Comparison of ENCODE assay signal across 8 cellular contexts in genomic region chr7:19122018-19122588, GRCh38. TPM values are rescaled to one million over a fixed set of nuclear protein-coding genes. Genes with fewer than 3 reads are reported as not detected.
DNase-seq lines count a peak whose midpoint lies in the region; ATAC-seq and TF ChIP-seq lines count a peak whose summit lies in the region.

No MANE protein-coding gene starts in this region.

- H3K4me3 ChIP-seq in AG04450 (ENCODE audit: low read depth, low read length) (no peak overlapping the region), HFF-Myc (replicated peaks; ENCODE audit: low read depth, low read length) (no peak overlapping the region), RWPE2 (ENCODE audit: severe bottlenecking) (no peak overlapping the region), foreskin fibroblast (ENCODE audit: low read depth in 1 of 2, low read length in 2 of 2) (peak overlapping the region in 1 of 2 donors; percentile 63)

- no peaks in the 10 kb centered on the region for H3K36me3 ChIP-seq in RWPE2 (ENCODE audit: low read depth)

- ATAC-seq in RWPE2 (ENCODE audit: low read depth) (no peak), HG03135 (IDR thresholded peaks at IDR 0.05; ENCODE audit: unreplicated experiment) (no peak), GM19452 (IDR thresholded peaks at IDR 0.05; ENCODE audit: unreplicated experiment) (no peak)

- TF ChIP-seq CTCF in AG04450 (IDR thresholded peaks at IDR 0.05; ENCODE audit: low read depth, low read length) (peak; percentile 94), HFF-Myc (IDR thresholded peaks at IDR 0.05; ENCODE audit: low read depth, low read length, missing control alignments) (peak; percentile 71), RWPE2 (IDR thresholded peaks at IDR 0.05; ENCODE audit: poor library complexity, severe bottlenecking) (peak; percentile 97), foreskin fibroblast (IDR thresholded peaks at IDR 0.05; ENCODE audit: low read depth, low read length) (peak; percentile 85)

- no peaks in the 10 kb centered on the region for H3K4me1 ChIP-seq in RWPE2 (ENCODE audit: insufficient read depth, poor library complexity, severe bottlenecking)

- DNase-seq in AG04450 (ENCODE audit: low read depth, low spot score): no peak
- DNase-seq in HFF-Myc (ENCODE audit: extremely low read depth, low read depth): no peak
- no peak for DNase-seq in RWPE2 (ENCODE audit: low spot score)
- peak in 1 of 2 donors; percentile 81 for DNase-seq in foreskin fibroblast
- no peak for DNase-seq in stimulated activated naive CD4-positive, alpha-beta T cell treated with Interleukin-2 at 50 U/mL for 16 hours (lab: John Stamatoyannopoulos, UW)
- no peak for DNase-seq in activated effector memory CD4-positive, alpha-beta T cell treated with Interleukin-2 at 50 U/mL for 16 hours

- CTCF ChIA-PET in AG04450 (lab: Charles Lee): interaction anchor here (0.5 to 9.9 kb wide), 46 partner anchors 8 to 1190 kb away, joined by 3 to 146 read pairs (median 4); partner anchors contain the start of gene POLR1F

- H3K27me3 ChIP-seq in AG04450 (ENCODE audit: control insufficient read depth, insufficient read depth, low read length): no peaks in the 10 kb centered on the region
- H3K27me3 ChIP-seq in RWPE2 (ENCODE audit: insufficient read depth, poor library complexity, severe bottlenecking): peaks cover 41% of the 10 kb centered on the region

- peaks cover 4% of the 10 kb centered on the region; the same call in 1 of the 2 replicates for H3K9me3 ChIP-seq in AG04450 (ENCODE audit: control insufficient read depth, insufficient read depth, low read length)
- H3K9me3 ChIP-seq in RWPE2 (ENCODE audit: severe bottlenecking): no peaks in the 10 kb centered on the region

- POLR2A ChIA-PET in AG04450 (lab: Yijun Ruan, JAX): interaction anchor here (0.6 kb wide), 1 partner anchor 477 kb away, joined by 6 read pairs; no protein-coding TSS in a partner anchor

- H3K27ac ChIP-seq in AG04450 (ENCODE audit: low read depth, low read length): no peak overlapping the region
- H3K27ac ChIP-seq in RWPE2 (ENCODE audit: poor library complexity, severe bottlenecking): no peak overlapping the region

RNA-seq across cellular contexts. Expression of gene TWIST1, which starts 4.7 kb away (rescaled TPM):
- polyA plus RNA-seq in AG04450 (2011; rRNA removed): 19.4 and 26.5 TPM in 2 replicates
- 20.6 and 24.2 TPM in 2 replicates for polyA minus RNA-seq in AG04450 (2011; rRNA and poly(A)+ RNA removed)

RNA-seq across cellular contexts. Expression of gene FERD3L, which starts 23.1 kb away (rescaled TPM):
- polyA plus RNA-seq in AG04450 (2011; rRNA removed): not detected in 2 replicates
- not detected in 2 replicates for polyA minus RNA-seq in AG04450 (2011; rRNA and poly(A)+ RNA removed)
